In genomic region chr11:111939836-111940604, GRCh38 we compare ENCODE assay signal across 10 cellular contexts. TPM values are rescaled to one million over a fixed set of nuclear protein-coding genes. Genes with fewer than 3 reads are reported as not detected.
DNase-seq lines count a peak whose midpoint lies in the region; ATAC-seq and TF ChIP-seq lines count a peak whose summit lies in the region.
"Had no signal": no experiment of that assay in that cellular context is flagged by ENCODE, and none has a peak within 500 bp of the region (broad histone marks: within the 10 kb centered on the region; RNA-seq: fewer than 3 reads in every experiment).

No MANE protein-coding gene starts in this region.

- H3K36me3 ChIP-seq in body of pancreas (replicated peaks in 1 of 2; ENCODE audit: insufficient read depth in 1 of 2, low read depth in 2 of 2) = no peaks in the 10 kb centered on the region
- H3K36me3 ChIP-seq: BLaER1 treated with 17β-estradiol and CSF1 and Interleukin-3, amounts not matched to agents 10 nM and 100 nM had no signal

- peak overlapping the region; percentile 63 for H3K27ac Mint-ChIP-seq in activated naive CD4-positive, alpha-beta T cell treated with anti-CD3 and anti-CD28 coated beads, Interleukin-2, amount 50 U/mL, for 24 hours
- peak overlapping the region; percentile 15; the same call in 1 of the 2 replicates for H3K27ac Mint-ChIP-seq in WTC11

- peaks cover 14% of the 10 kb centered on the region for H3K4me1 ChIP-seq in body of pancreas

- H3K9me3 ChIP-seq in body of pancreas = no peaks in the 10 kb centered on the region
- H3K9me3 ChIP-seq: BLaER1 treated with 17β-estradiol and CSF1 and Interleukin-3, amounts not matched to agents 10 nM and 100 nM had no signal

- DNase-seq in activated naive CD4-positive, alpha-beta T cell treated with Interleukin-2 at 50 U/mL for 16 hours = no peak
- DNase-seq in WTC11 (ENCODE audit: low spot score) = no peak
- DNase-seq in foreskin fibroblast = peak; percentile 88 to 93
- no peak for DNase-seq in body of pancreas
- DNase-seq: NCI-H1048 had no signal

- H3K4me3 Mint-ChIP-seq in activated naive CD4-positive, alpha-beta T cell treated with anti-CD3 and anti-CD28 coated beads, Interleukin-2, amount 50 U/mL, for 24 hours = peak overlapping the region; percentile 9
- H3K4me3 Mint-ChIP-seq in WTC11 = no peak overlapping the region

- no peak for TF ChIP-seq POLR2A in body of pancreas (IDR thresholded peaks at IDR 0.05)

- POLR2A ChIA-PET in WTC11 (lab: Charles Lee) = interaction anchor here (1.1 to 2.6 kb wide), 2 partner anchors 13 to 42 kb away, joined by 4 to 13 read pairs; no protein-coding TSS in a partner anchor

- TF ChIP-seq CTCF in WTC11 (IDR thresholded peaks at IDR 0.05) = no peak
- no peak for TF ChIP-seq CTCF in foreskin fibroblast (IDR thresholded peaks at IDR 0.05; ENCODE audit: low read depth, low read length)
- TF ChIP-seq CTCF in body of pancreas (IDR thresholded peaks at IDR 0.05) = no peak

- CTCF ChIA-PET in WTC11 (lab: Charles Lee) = interaction anchor here (1.6 to 7.9 kb wide), 2 partner anchors 8 to 42 kb away, joined by 5 to 121 read pairs; no protein-coding TSS in a partner anchor

- WGBS in body of pancreas, 2 donors = 71 to 74% methylated on average over 4 of the region's 4 CpGs

- H3K9me3 Mint-ChIP-seq in activated naive CD4-positive, alpha-beta T cell treated with anti-CD3 and anti-CD28 coated beads, Interleukin-2, amount 50 U/mL, for 24 hours = no peaks in the 10 kb centered on the region
- no peaks in the 10 kb centered on the region for H3K9me3 Mint-ChIP-seq in WTC11

- H3K36me3 Mint-ChIP-seq in activated naive CD4-positive, alpha-beta T cell treated with anti-CD3 and anti-CD28 coated beads, Interleukin-2, amount 50 U/mL, for 24 hours = peaks cover 3% of the 10 kb centered on the region
- H3K36me3 Mint-ChIP-seq in WTC11 = 0 out of 2 replicates have a peak, but pooled peaks cover 2% of the 10 kb centered on the region

- no peaks in the 10 kb centered on the region for H3K27me3 Mint-ChIP-seq in activated naive CD4-positive, alpha-beta T cell treated with anti-CD3 and anti-CD28 coated beads, Interleukin-2, amount 50 U/mL, for 24 hours
- no peaks in the 10 kb centered on the region; the same call in 1 of the 2 replicates for H3K27me3 Mint-ChIP-seq in WTC11 (ENCODE audit: low read depth)

- H3K4me3 ChIP-seq in foreskin fibroblast (ENCODE audit: low read depth in 1 of 2, low read length in 2 of 2) (no peak overlapping the region), body of pancreas (no peak overlapping the region)
- H3K4me3 ChIP-seq: BLaER1 treated with 17β-estradiol and CSF1 and Interleukin-3, amounts not matched to agents 10 nM and 100 nM had no signal

- H3K27me3 ChIP-seq in body of pancreas = no peaks in the 10 kb centered on the region

- peak overlapping the region; percentile 90 for H3K27ac ChIP-seq in temporal lobe (ENCODE audit: low read depth, low read length)
- H3K27ac ChIP-seq in body of pancreas = no peak overlapping the region

- ATAC-seq in WTC11 = no peak
- no peak for ATAC-seq in HG02938 (IDR thresholded peaks at IDR 0.05; ENCODE audit: unreplicated experiment)
- no peak for ATAC-seq in body of pancreas
- ATAC-seq in GM19463 (IDR thresholded peaks at IDR 0.05; ENCODE audit: unreplicated experiment) = no peak

- H3K4me1 Mint-ChIP-seq in activated naive CD4-positive, alpha-beta T cell treated with anti-CD3 and anti-CD28 coated beads, Interleukin-2, amount 50 U/mL, for 24 hours = peaks cover 58% of the 10 kb centered on the region
- H3K4me1 Mint-ChIP-seq in WTC11 = peaks cover 53% of the 10 kb centered on the region

- intact Hi-C loops in body of pancreas (cut with DNase I) = loop anchor here (5.0 kb wide), 1 partner anchor 37 kb away; no protein-coding TSS in a partner anchor

TF ChIP-seq in WTC11, 78 proteins besides CTCF, POLR2A, EP300 and RAD21:
- TF ChIP-seq NR3C1 (CRISPR knock-in tag; conservative IDR thresholded peaks at IDR 0.05; ENCODE audit: low read depth) = no peak
- TF ChIP-seq TCF7 (CRISPR knock-in tag; IDR thresholded peaks at IDR 0.05; ENCODE audit: low read depth) = no peak
- no peak for TF ChIP-seq ELF4 (CRISPR knock-in tag; IDR thresholded peaks at IDR 0.05; ENCODE audit: low read depth)
- no peak for TF ChIP-seq E2F4 (CRISPR knock-in tag; IDR thresholded peaks at IDR 0.05; ENCODE audit: borderline replicate concordance, low read depth)
- TF ChIP-seq ESRRA (CRISPR knock-in tag; IDR thresholded peaks at IDR 0.05; ENCODE audit: borderline replicate concordance) = no peak

RNA-seq across cellular contexts. Expression of gene DIXDC1, which starts 2.9 kb away (rescaled TPM):
- total RNA-seq in WTC11 (2021) (12.6 to 14.6 TPM (median 13.5 TPM) in 3 replicates), temporal lobe (66.6 TPM), body of pancreas (10 to 100 TPM; 14.0 to 23.4 TPM)

RNA-seq across cellular contexts. Expression of gene C11orf52, which starts 21.3 kb away (rescaled TPM):
- total RNA-seq in WTC11 (2021) (2.1 to 4.2 TPM (median 3.0 TPM) in 3 replicates), temporal lobe (not detected), body of pancreas (10 to 100 TPM in 1 of 2 donors, 1 to 10 TPM in 1; 4.6 to 14.8 TPM)

RNA-seq across cellular contexts. Expression of gene HSPB2, which starts 27.5 kb away (rescaled TPM):
- total RNA-seq in WTC11 (2021) (0.33 to 0.62 TPM (median 0.55 TPM) in 3 replicates), temporal lobe (0.25 TPM), body of pancreas (not detected)

RNA-seq across cellular contexts. Expression of gene CRYAB, which starts 28.4 kb away (rescaled TPM):
- total RNA-seq in WTC11 (2021) (1.3 to 2.1 TPM (median 1.4 TPM) in 3 replicates), temporal lobe (7.4 TPM), body of pancreas (10 to 100 TPM; 10.4 to 61.0 TPM)

Comparison
In these comparisons a context has a peak if more than half of its experiments do, and no peak if none do; other contexts are left out.
1. DNase-seq: peak in foreskin fibroblast (2 of 2); none in activated naive CD4-positive, alpha-beta T cell treated with Interleukin-2 at 50 U/mL for 16 hours (single experiment), WTC11 (single experiment) and body of pancreas (0 of 4).